Comparison of ENCODE assay signal across 8 cellular contexts in genomic region chr2:12715878-12716249, GRCh38. TPM values are rescaled to one million over a fixed set of nuclear protein-coding genes. Genes with fewer than 3 reads are reported as not detected.
A peak's percentile ranks its signal among the peaks of the same experiment; 100 is the strongest.
DNase-seq lines count a peak whose midpoint lies in the region; ATAC-seq lines count a peak whose summit lies in the region.

No MANE protein-coding gene starts in this region.

- no peaks in the 10 kb centered on the region for H3K9me3 Mint-ChIP-seq in naive B cell
- H3K9me3 Mint-ChIP-seq in stimulated activated naive B cell treated with anti-CD40 and anti-IgM and Interleukin-4, amounts not matched to agents 10 μg/mL and 1 μg/mL and 100 μg/mL, for 72 hours, result no peaks in the 10 kb centered on the region

- H3K9me3 ChIP-seq in esophagus (ENCODE audit: control insufficient read depth in 2 of 2, insufficient read depth in 1 of 2, low read depth in 1 of 2, low read length in 1 of 2), result no peaks in the 10 kb centered on the region

- 7 to 10% methylated on average over 10 of the region's 10 CpGs for WGBS in esophagus, 2 donors

- H3K27me3 ChIP-seq in esophagus (ENCODE audit: control insufficient read depth in 1 of 2, insufficient read depth in 2 of 2, low read length in 2 of 2), result no peaks in the 10 kb centered on the region

- DNase-seq in G401 (ENCODE audit: low spot score) (peak; percentile 50), NOMO-1 treated with dmso at 0.1 percent for 144 hours (lab: John Stamatoyannopoulos, UW; ENCODE audit: unreplicated experiment) (peak; percentile 61), activated T-cell treated with anti-CD3 and anti-CD28 coated beads for 4 hours (peak; percentile 77), naive B cell (peak; percentile 71)
- DNase-seq in stimulated activated naive B cell treated with anti-CD40 and anti-IgM and Interleukin-4, amounts not matched to agents 10 μg/mL and 1 μg/mL and 100 μg/mL, for 72 hours, result peak; percentile 65

- H3K27ac ChIP-seq in esophagus (ENCODE audit: low read depth in 2 of 2, low read length in 1 of 2), result peak overlapping the region; percentile 94 to 97

- ATAC-seq in HG03432 (IDR thresholded peaks at IDR 0.05; ENCODE audit: unreplicated experiment), result peak; percentile 40
- ATAC-seq in naive B cell (ENCODE audit: low read depth in 2 of 2), result peak; percentile 35 to 39
- peak; percentile 42 to 50 for ATAC-seq in stimulated activated naive B cell treated with anti-CD40 and anti-IgM and Interleukin-4, amounts not matched to agents 10 μg/mL and 1 μg/mL and 100 μg/mL, for 72 hours (replicated peaks)
- no peak for ATAC-seq in GM19397 (IDR thresholded peaks at IDR 0.05; ENCODE audit: unreplicated experiment)

- peak overlapping the region; percentile 93 to 100 (median 98) for H3K4me3 Mint-ChIP-seq in naive B cell
- peak overlapping the region; percentile 84 to 90 for H3K4me3 Mint-ChIP-seq in stimulated activated naive B cell treated with anti-CD40 and anti-IgM and Interleukin-4, amounts not matched to agents 10 μg/mL and 1 μg/mL and 100 μg/mL, for 72 hours

- H3K36me3 Mint-ChIP-seq in naive B cell, result peaks cover 0 to 8% of the 10 kb centered on the region in 2 donors
- H3K36me3 Mint-ChIP-seq in stimulated activated naive B cell treated with anti-CD40 and anti-IgM and Interleukin-4, amounts not matched to agents 10 μg/mL and 1 μg/mL and 100 μg/mL, for 72 hours, result no peaks in the 10 kb centered on the region

- in situ Hi-C loops in G401 (cut with HindIII; ENCODE audit: low sequenced_read_pairs), result no loop called here

- H3K4me1 Mint-ChIP-seq in naive B cell, result peaks cover 32 to 42% (median 39%) of the 10 kb centered on the region in 3 donors
- H3K4me1 Mint-ChIP-seq in stimulated activated naive B cell treated with anti-CD40 and anti-IgM and Interleukin-4, amounts not matched to agents 10 μg/mL and 1 μg/mL and 100 μg/mL, for 72 hours, result peaks cover 28 to 46% of the 10 kb centered on the region in 2 donors

- no peaks in the 10 kb centered on the region for H3K27me3 Mint-ChIP-seq in naive B cell
- no peaks in the 10 kb centered on the region for H3K27me3 Mint-ChIP-seq in stimulated activated naive B cell treated with anti-CD40 and anti-IgM and Interleukin-4, amounts not matched to agents 10 μg/mL and 1 μg/mL and 100 μg/mL, for 72 hours

- H3K36me3 ChIP-seq in esophagus (ENCODE audit: control insufficient read depth in 2 of 2, insufficient read depth in 2 of 2, low read length in 1 of 2), result no peaks in the 10 kb centered on the region

- peaks cover 2 to 3% of the 10 kb centered on the region in 2 donors for H3K4me1 ChIP-seq in esophagus (ENCODE audit: control insufficient read depth in 2 of 2, insufficient read depth in 2 of 2, low read length in 1 of 2)

- H3K27ac Mint-ChIP-seq in naive B cell, result peak overlapping the region; percentile 86 to 95 (median 92)
- peak overlapping the region; percentile 82 for H3K27ac Mint-ChIP-seq in stimulated activated naive B cell treated with anti-CD40 and anti-IgM and Interleukin-4, amounts not matched to agents 10 μg/mL and 1 μg/mL and 100 μg/mL, for 72 hours

- H3K4me3 ChIP-seq in esophagus (ENCODE audit: low read depth in 1 of 2, low read length in 2 of 2), result peak overlapping the region; percentile 72 to 79

RNA-seq across cellular contexts. Expression of gene TRIB2, which starts 0.9 kb away (rescaled TPM):
- 5.4 and 10.5 TPM in 2 replicates for total RNA-seq in G401 (2014; rRNA removed; shearing (Covaris generic))
- polyA plus RNA-seq in esophagus, result 10 to 100 TPM; 10.0 to 10.6 TPM
- 10 to 100 TPM; 48.4 to 94.2 (median 58.6) TPM for polyA plus RNA-seq in naive B cell (ENCODE audit: low read depth in 6 of 6)

Comparison
In these comparisons a context has a peak if more than half of its experiments do, and no peak if none do; other contexts are left out.
1. RNA of gene TRIB2, which starts 0.9 kb away (polyA plus RNA-seq): 48.4 to 94.2 TPM in naive B cell; 10.0 to 10.6 TPM in esophagus; every median in the first group is over 4 times any median in the second.
2. Peak in every context shown above with its lines, with median percentiles within 50 percentile points of each other: DNase-seq.